ENCODE assay signal across 1 cellular context in genomic region chr1:185419718-185420117, GRCh38.
TF ChIP-seq lines count a peak whose summit lies in the region.

No MANE protein-coding gene starts in this region.

TF ChIP-seq in SK-N-SH treated with all-trans-retinoic acid at 6 μM for 48 hours, 23 proteins besides CTCF, POLR2A, EP300 and RAD21 (continued from another document):
- TF ChIP-seq TSHZ2 (CRISPR knock-in tag; IDR thresholded peaks at IDR 0.05) (no peak), RARB (CRISPR knock-in tag; IDR thresholded peaks at IDR 0.05) (no peak)
